Comparison of ENCODE assay signal across 9 cellular contexts in the genomic region with DNA sequence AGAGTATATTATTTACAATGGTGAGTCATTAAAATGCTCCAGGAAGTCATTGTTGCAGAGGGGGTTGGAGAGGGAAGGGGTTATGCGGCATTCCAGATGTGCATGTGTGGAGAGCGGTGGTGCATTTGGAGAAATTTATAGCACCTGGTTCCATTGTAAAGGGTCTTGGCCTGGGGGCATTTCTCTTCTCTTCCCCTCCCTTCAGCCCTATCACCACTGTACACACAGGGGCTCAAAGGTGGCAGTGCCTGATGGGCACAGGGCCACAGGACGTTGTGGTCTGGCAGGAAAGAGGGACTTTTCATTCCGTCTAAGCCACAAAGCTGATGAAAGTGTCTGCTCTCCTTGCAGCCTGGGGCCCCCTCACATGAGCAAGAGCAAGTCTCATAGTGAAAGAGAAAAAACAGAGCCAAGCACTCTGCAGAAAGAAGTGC.
A peak's percentile ranks its signal among the peaks of the same experiment; 100 is the strongest.
DNase-seq lines count a peak whose midpoint lies in the region; ATAC-seq and TF ChIP-seq lines count a peak whose summit lies in the region.
"Had no signal": no experiment of that assay in that cellular context is flagged by ENCODE, and none has a peak within 500 bp of the region (broad histone marks: within the 10 kb centered on the region; RNA-seq: fewer than 3 reads in every experiment).

No MANE protein-coding gene starts in this region.

- intact Hi-C loops in PC-9 (cut with micrococcal nuclease; ENCODE audit: unreplicated experiment): loop anchor here (1.0 to 10.0 kb wide), 4 partner anchors 17 to 1356 kb away; no protein-coding TSS in a partner anchor
- intact Hi-C loops in uterus (cut with DNase I; ENCODE audit: low total_unique reads): no loop called here

- H3K9me2 ChIP-seq in PC-9 (ENCODE audit: insufficient read depth): no peaks in the 10 kb centered on the region

- H3K27me3 ChIP-seq in PC-9 (ENCODE audit: insufficient read depth, low read depth) (no peaks in the 10 kb centered on the region), trophoblast cell (ENCODE audit: insufficient read depth, low read length) (no peaks in the 10 kb centered on the region), uterus (no peaks in the 10 kb centered on the region)
- H3K27me3 ChIP-seq: breast epithelium had no signal

- no peaks in the 10 kb centered on the region for H3K79me2 ChIP-seq in PC-9 (ENCODE audit: low read depth)
- H3K79me2 ChIP-seq in trophoblast cell (ENCODE audit: control insufficient read depth, insufficient read depth, low read length, poor library complexity): peaks cover 3% of the 10 kb centered on the region

- H3K27ac ChIP-seq in PC-9 (peak overlapping the region; percentile 80), trophoblast cell (ENCODE audit: low read depth, low read length) (peak overlapping the region; percentile 95), uterus (no peak overlapping the region)
- H3K27ac ChIP-seq: breast epithelium had no signal

- H3K4me3 ChIP-seq in PC-9 (peak overlapping the region; percentile 13; the same call in 1 of the 2 replicates), trophoblast cell (ENCODE audit: low read depth, low read length) (no peak overlapping the region), uterus (no peak overlapping the region)
- H3K4me3 ChIP-seq: breast epithelium had no signal

- no TSS peak for BruUV-seq in PC-9 (replicated peaks; lab: Mats Ljungman, UMichigan)

- H2BK12ac ChIP-seq in trophoblast cell (ENCODE audit: low read length): peak overlapping the region; percentile 55

- DNase-seq in PC-9: peak; percentile 78 to 84
- DNase-seq in trophoblast cell: no peak
- no peak for DNase-seq in NCI-H2171 treated with DMSO at 0.1 percent for 48 hours (lab: John Stamatoyannopoulos, UW)
- no peak for DNase-seq in NCI-H510A (lab: John Stamatoyannopoulos, UW)
- DNase-seq in uterus: no peak
- DNase-seq: NCI-H2171 had no signal

- H2AFZ ChIP-seq in PC-9 (no peak overlapping the region; the same call in 1 of the 2 replicates), trophoblast cell (ENCODE audit: insufficient read depth, low read length, poor library complexity) (no peak overlapping the region)

- TF ChIP-seq POLR2A in uterus (IDR thresholded peaks at IDR 0.05): no peak

- no peaks in the 10 kb centered on the region; the same call in 1 of the 2 replicates for H3K9me3 ChIP-seq in PC-9 (ENCODE audit: insufficient read depth, low read depth)
- no peaks in the 10 kb centered on the region for H3K9me3 ChIP-seq in trophoblast cell (ENCODE audit: insufficient read depth, low read depth, low read length)
- no peaks in the 10 kb centered on the region for H3K9me3 ChIP-seq in uterus
- H3K9me3 ChIP-seq: breast epithelium had no signal

- peaks cover 9% of the 10 kb centered on the region for H3F3A ChIP-seq in PC-9 (ENCODE audit: insufficient read depth, low read depth)

- no peaks in the 10 kb centered on the region for H4K20me1 ChIP-seq in PC-9 (ENCODE audit: insufficient read depth)

- H2BK120ac ChIP-seq in trophoblast cell (ENCODE audit: insufficient read depth, low read length, poor library complexity): peak overlapping the region; percentile 94

- H3K79me1 ChIP-seq in trophoblast cell (ENCODE audit: low read length): peaks cover 32% of the 10 kb centered on the region

- H4K8ac ChIP-seq in trophoblast cell (ENCODE audit: low read depth, low read length): peak overlapping the region; percentile 68

- CTCF ChIA-PET in PC-9 (lab: Charles Lee): interaction anchor here (1.0 kb wide), 1 partner anchor 12 kb away, joined by 11 read pairs; no protein-coding TSS in a partner anchor

- no peak overlapping the region for H3K9ac ChIP-seq in trophoblast cell (ENCODE audit: low read length)

- ATAC-seq in GM18873 (IDR thresholded peaks at IDR 0.05; ENCODE audit: low FRiP score, unreplicated experiment): peak; percentile 78
- ATAC-seq in HG02798 (IDR thresholded peaks at IDR 0.05; ENCODE audit: poor library complexity, unreplicated experiment): peak; percentile 71

- POLR2A ChIA-PET in PC-9 (lab: Charles Lee; ENCODE audit: unreplicated experiment): interaction anchor here (0.5 kb wide), 1 partner anchor 43 kb away, joined by 3 read pairs; no protein-coding TSS in a partner anchor

- peak overlapping the region; percentile 35 for H2AK5ac ChIP-seq in trophoblast cell (ENCODE audit: low read length)

- WGBS in trophoblast cell (ENCODE audit: extremely low coverage, insufficient coverage, insufficient read length): no CpG with 5 or more reads among the region's 4 CpGs

- H4K91ac ChIP-seq in trophoblast cell (ENCODE audit: low read depth, low read length): peak overlapping the region; percentile 74

- H3K36me3 ChIP-seq in PC-9 (ENCODE audit: low read depth) (no peaks in the 10 kb centered on the region), trophoblast cell (ENCODE audit: control insufficient read depth in 1 of 2, insufficient read depth in 2 of 2, low read length in 2 of 2) (no peaks in the 10 kb centered on the region), uterus (no peaks in the 10 kb centered on the region)
- H3K36me3 ChIP-seq: breast epithelium had no signal

- H3K4me1 ChIP-seq in PC-9 (replicated peaks; ENCODE audit: insufficient read depth): peaks cover 32% of the 10 kb centered on the region
- peaks cover 6 to 11% of the 10 kb centered on the region in 2 experiments for H3K4me1 ChIP-seq in trophoblast cell (ENCODE audit: control insufficient read depth in 1 of 2, insufficient read depth in 2 of 2, low read length in 2 of 2)
- H3K4me1 ChIP-seq in uterus: no peaks in the 10 kb centered on the region
- H3K4me1 ChIP-seq: breast epithelium had no signal

- TF ChIP-seq CTCF in PC-9 (conservative IDR thresholded peaks at IDR 0.05) (no peak), uterus (IDR thresholded peaks at IDR 0.05) (no peak)

- peak overlapping the region; percentile 57 for H3K18ac ChIP-seq in trophoblast cell (ENCODE audit: low read length)

- H3K14ac ChIP-seq in trophoblast cell (ENCODE audit: low read length): no peak overlapping the region

- H3K4me2 ChIP-seq in PC-9 (peak overlapping the region; percentile 60), trophoblast cell (ENCODE audit: low read length) (peak overlapping the region; percentile 44)

- H2BK5ac ChIP-seq in trophoblast cell (ENCODE audit: low read depth, low read length, poor library complexity): peak overlapping the region; percentile 97

- no peak overlapping the region for H3K4ac ChIP-seq in trophoblast cell (ENCODE audit: low read depth, low read length)

- no peak overlapping the region for H4K12ac ChIP-seq in trophoblast cell (ENCODE audit: low read depth, low read length)

- no peak overlapping the region for H3K23ac ChIP-seq in trophoblast cell (ENCODE audit: low read length)

Comparison
In these comparisons a context has a peak if more than half of its experiments do, and no peak if none do; other contexts are left out.
1. DNase-seq: peak in PC-9 (2 of 2); none in trophoblast cell (0 of 2), NCI-H2171 treated with DMSO at 0.1 percent for 48 hours (single experiment), NCI-H510A (single experiment) and uterus (0 of 2).
2. H3K27ac ChIP-seq: peak in PC-9 (single experiment) and trophoblast cell (single experiment); none in uterus (0 of 2).